11 cellular contexts compared by ENCODE assay signal in genomic region chr2:106566050-106566449, GRCh38.
DNase-seq lines count a peak whose midpoint lies in the region; ATAC-seq and TF ChIP-seq lines count a peak whose summit lies in the region.
"Had no signal": no experiment of that assay in that cellular context is flagged by ENCODE, and none has a peak within 500 bp of the region (broad histone marks: within the 10 kb centered on the region; RNA-seq: fewer than 3 reads in every experiment).

No MANE protein-coding gene starts in this region.

- no peak overlapping the region for H2BK15ac ChIP-seq in mesendoderm (replicated peaks; ENCODE audit: low read depth)

- CTCF ChIA-PET in activated naive CD4-positive, alpha-beta T cell treated with anti-CD3 and anti-CD28 coated beads for 36 hours (lab: Charles Lee), result interaction anchor here (0.9 to 2.9 kb wide), 4 partner anchors 9 to 20 kb away, joined by 3 to 16 read pairs (median 4); no protein-coding TSS in a partner anchor

- H3K4me3 ChIP-seq in mesendoderm (ENCODE audit: low read length) (no peak overlapping the region), urinary bladder (ENCODE audit: low read depth, low read length) (no peak overlapping the region), suprapubic skin (no peak overlapping the region)

- no peak overlapping the region for H3K4ac ChIP-seq in mesendoderm (ENCODE audit: low read depth, low read length)

- no peaks in the 10 kb centered on the region for H3K36me3 ChIP-seq in mesendoderm (ENCODE audit: control insufficient read depth, insufficient read depth, low read length)
- H3K36me3 ChIP-seq in urinary bladder (ENCODE audit: insufficient read depth), result no peaks in the 10 kb centered on the region
- no peaks in the 10 kb centered on the region for H3K36me3 ChIP-seq in suprapubic skin

- no peaks in the 10 kb centered on the region for H3K79me2 ChIP-seq in mesendoderm (ENCODE audit: control insufficient read depth, insufficient read depth, low read length)

- H3K9me3 Mint-ChIP-seq in activated naive CD4-positive, alpha-beta T cell treated with anti-CD3 and anti-CD28 coated beads for 36 hours, result no peaks in the 10 kb centered on the region
- peaks cover 3% of the 10 kb centered on the region for H3K9me3 Mint-ChIP-seq in activated T-helper 17 cell treated with anti-CD3 and anti-CD28 coated beads, Interleukin-2, amount 50 U/mL, for 72 hours
- H3K9me3 Mint-ChIP-seq: CD4-positive, alpha-beta memory T cell; T-helper 1 cell treated with Interleukin-12 subunit alpha and Interleukin-12 subunit beta and Interleukin-4 antibody, amounts not matched to agents 30 μg/mL and 1 μg/mL, for 36 hours had no signal

- peak overlapping the region; percentile 8 for H3K4me3 Mint-ChIP-seq in activated naive CD4-positive, alpha-beta T cell treated with anti-CD3 and anti-CD28 coated beads for 36 hours
- H3K4me3 Mint-ChIP-seq in activated T-helper 17 cell treated with anti-CD3 and anti-CD28 coated beads, Interleukin-2, amount 50 U/mL, for 72 hours, result peak overlapping the region; percentile 40
- H3K4me3 Mint-ChIP-seq: CD4-positive, alpha-beta memory T cell; T-helper 1 cell treated with Interleukin-12 subunit alpha and Interleukin-12 subunit beta and Interleukin-4 antibody, amounts not matched to agents 30 μg/mL and 1 μg/mL, for 36 hours had no signal

- peak; percentile 85 for DNase-seq in activated naive CD4-positive, alpha-beta T cell treated with anti-CD3 and anti-CD28 coated beads for 36 hours
- DNase-seq in activated naive CD4-positive, alpha-beta T cell (lab: John Stamatoyannopoulos, UW), result no peak
- DNase-seq in mesendoderm (peak; percentile 81), suprapubic skin (ENCODE audit: low spot score in 2 of 2) (no peak), NCI-H1436 (lab: John Stamatoyannopoulos, UW) (no peak), SIG-M5 (lab: John Stamatoyannopoulos, UW) (no peak)
- DNase-seq: CD4-positive, alpha-beta memory T cell; NCI-H2081 treated with DMSO at 0.1 percent for 48 hours had no signal

- H2BK5ac ChIP-seq in mesendoderm (ENCODE audit: low read length), result no peak overlapping the region

- intact Hi-C loops in activated naive CD4-positive, alpha-beta T cell treated with anti-CD3 and anti-CD28 coated beads for 36 hours (cut with micrococcal nuclease), result loop anchor here (1.0 to 5.0 kb wide), 4 partner anchors 16 to 769 kb away; partner anchors contain the start of gene UXS1

- H3K4me1 ChIP-seq in mesendoderm (ENCODE audit: control insufficient read depth, low read depth, low read length) (no peaks in the 10 kb centered on the region), urinary bladder (ENCODE audit: insufficient read depth) (peaks cover 2% of the 10 kb centered on the region), suprapubic skin (peaks cover 21% of the 10 kb centered on the region)

- no peaks in the 10 kb centered on the region for H3K27me3 Mint-ChIP-seq in activated naive CD4-positive, alpha-beta T cell treated with anti-CD3 and anti-CD28 coated beads for 36 hours (ENCODE audit: low read depth)
- H3K27me3 Mint-ChIP-seq in activated T-helper 17 cell treated with anti-CD3 and anti-CD28 coated beads, Interleukin-2, amount 50 U/mL, for 72 hours, result peaks cover 42% of the 10 kb centered on the region

- no peak overlapping the region for H2AK5ac ChIP-seq in mesendoderm (ENCODE audit: low read length)

- no peak overlapping the region for H3K27ac ChIP-seq in mesendoderm (ENCODE audit: low read depth, low read length)
- H3K27ac ChIP-seq in urinary bladder (ENCODE audit: low read depth), result peak overlapping the region; percentile 33
- no peak overlapping the region for H3K27ac ChIP-seq in suprapubic skin

- H3K79me1 ChIP-seq in mesendoderm (ENCODE audit: low read length), result no peaks in the 10 kb centered on the region

- TF ChIP-seq EP300 in suprapubic skin (IDR thresholded peaks at IDR 0.05), result no peak

- TF ChIP-seq CTCF in suprapubic skin (IDR thresholded peaks at IDR 0.05), result no peak

- WGBS in mesendoderm (ENCODE audit: extremely low coverage, insufficient coverage, low lambda C conversion rate), result no CpG with 5 or more reads among the region's 6 CpGs
- 50% methylated on average over 6 of the region's 6 CpGs for WGBS in urinary bladder
- WGBS in suprapubic skin, result 50% methylated on average over 6 of the region's 6 CpGs

- ATAC-seq in activated T-helper 17 cell treated with anti-CD3 and anti-CD28 coated beads, Interleukin-2, amount 50 U/mL, for 72 hours (replicated peaks), result peak; percentile 96

- H3K18ac ChIP-seq in mesendoderm (ENCODE audit: low read length), result no peak overlapping the region

- no peak overlapping the region for H3K23ac ChIP-seq in mesendoderm (ENCODE audit: low read length)

- no peak overlapping the region for H4K5ac ChIP-seq in mesendoderm (ENCODE audit: low read length)

- H2BK120ac ChIP-seq in mesendoderm (ENCODE audit: low read depth, low read length), result no peak overlapping the region

- H3K27me3 ChIP-seq in mesendoderm (ENCODE audit: insufficient read depth, low read length, poor library complexity), result no peaks in the 10 kb centered on the region
- H3K27me3 ChIP-seq in suprapubic skin, result no peaks in the 10 kb centered on the region

- H4K8ac ChIP-seq in mesendoderm (ENCODE audit: low read depth, low read length), result no peak overlapping the region

- H3K4me1 Mint-ChIP-seq in activated naive CD4-positive, alpha-beta T cell treated with anti-CD3 and anti-CD28 coated beads for 36 hours (ENCODE audit: low read depth), result peaks cover 42% of the 10 kb centered on the region
- H3K4me1 Mint-ChIP-seq in activated T-helper 17 cell treated with anti-CD3 and anti-CD28 coated beads, Interleukin-2, amount 50 U/mL, for 72 hours, result peaks cover 5% of the 10 kb centered on the region

- no peak overlapping the region for H3K9ac ChIP-seq in mesendoderm (ENCODE audit: low read length)

- no peaks in the 10 kb centered on the region for H3K36me3 Mint-ChIP-seq in activated naive CD4-positive, alpha-beta T cell treated with anti-CD3 and anti-CD28 coated beads for 36 hours (ENCODE audit: low read depth)
- no peaks in the 10 kb centered on the region for H3K36me3 Mint-ChIP-seq in activated T-helper 17 cell treated with anti-CD3 and anti-CD28 coated beads, Interleukin-2, amount 50 U/mL, for 72 hours (ENCODE audit: low read depth)
- H3K36me3 Mint-ChIP-seq: CD4-positive, alpha-beta memory T cell had no signal

- H3K4me2 ChIP-seq in mesendoderm (ENCODE audit: low read length), result no peak overlapping the region

- H3K9me3 ChIP-seq in suprapubic skin, result no peaks in the 10 kb centered on the region

- H3K27ac Mint-ChIP-seq in activated naive CD4-positive, alpha-beta T cell treated with anti-CD3 and anti-CD28 coated beads for 36 hours, result peak overlapping the region; percentile 82
- peak overlapping the region; percentile 74 for H3K27ac Mint-ChIP-seq in activated T-helper 17 cell treated with anti-CD3 and anti-CD28 coated beads, Interleukin-2, amount 50 U/mL, for 72 hours
- H3K27ac Mint-ChIP-seq: CD4-positive, alpha-beta memory T cell; T-helper 1 cell treated with Interleukin-12 subunit alpha and Interleukin-12 subunit beta and Interleukin-4 antibody, amounts not matched to agents 30 μg/mL and 1 μg/mL, for 36 hours had no signal

- no peak for TF ChIP-seq POLR2A in suprapubic skin (IDR thresholded peaks at IDR 0.05)

- no peak overlapping the region for H3K56ac ChIP-seq in mesendoderm (ENCODE audit: low read length)

Comparison
In these comparisons a context has a peak if more than half of its experiments do, and no peak if none do; other contexts are left out.
1. DNase-seq: peak in activated naive CD4-positive, alpha-beta T cell treated with anti-CD3 and anti-CD28 coated beads for 36 hours (single experiment) and mesendoderm (single experiment); none in activated naive CD4-positive, alpha-beta T cell (0 of 4), suprapubic skin (0 of 2), NCI-H1436 (single experiment) and SIG-M5 (single experiment).